ENCODE assay signal across 11 cellular contexts in genomic region chr3:115321396-115321795, GRCh38.
DNase-seq lines count a peak whose midpoint lies in the region; ATAC-seq and TF ChIP-seq lines count a peak whose summit lies in the region.
"Had no signal": no experiment of that assay in that cellular context is flagged by ENCODE, and none has a peak within 500 bp of the region (broad histone marks: within the 10 kb centered on the region; RNA-seq: fewer than 3 reads in every experiment).

No MANE protein-coding gene starts in this region.

- peaks cover 63% of the 10 kb centered on the region for H3K4me1 Mint-ChIP-seq in WTC11
- H3K4me1 Mint-ChIP-seq: brain had no signal

- POLR2A ChIA-PET in WTC11 (lab: Charles Lee) = interaction anchor here (0.6 kb wide), 1 partner anchor 462 kb away, joined by 3 read pairs; no protein-coding TSS in a partner anchor

- no peak overlapping the region for H3K56ac ChIP-seq in mesendoderm (ENCODE audit: low read length)

- H3K27me3 ChIP-seq in mesendoderm (ENCODE audit: insufficient read depth, low read length, poor library complexity) (no peaks in the 10 kb centered on the region), sigmoid colon (no peaks in the 10 kb centered on the region)

- H3K9me3 ChIP-seq in sigmoid colon = no peaks in the 10 kb centered on the region

- H3K4me2 ChIP-seq in mesendoderm (ENCODE audit: low read length) = no peak overlapping the region

- H4K8ac ChIP-seq in mesendoderm (ENCODE audit: low read depth, low read length) = no peak overlapping the region

- H3K9ac ChIP-seq in mesendoderm (ENCODE audit: low read length) = no peak overlapping the region

- H3K4me3 ChIP-seq in mesendoderm (ENCODE audit: low read length) (no peak overlapping the region), sigmoid colon (no peak overlapping the region)

- H3K4me1 ChIP-seq in mesendoderm (ENCODE audit: control insufficient read depth, low read depth, low read length) = peaks cover 3% of the 10 kb centered on the region
- no peaks in the 10 kb centered on the region for H3K4me1 ChIP-seq in sigmoid colon

- H3K27ac ChIP-seq in mesendoderm (ENCODE audit: low read depth, low read length) (no peak overlapping the region), sigmoid colon (no peak overlapping the region)

- no peak for TF ChIP-seq EP300 in sigmoid colon (IDR thresholded peaks at IDR 0.05)

- no peak overlapping the region for H3K4ac ChIP-seq in mesendoderm (ENCODE audit: low read depth, low read length)

- no peak overlapping the region for H4K5ac ChIP-seq in mesendoderm (ENCODE audit: low read length)

- no peak overlapping the region for H3K18ac ChIP-seq in mesendoderm (ENCODE audit: low read length)

- H3K9me3 Mint-ChIP-seq in WTC11 = peaks cover 4% of the 10 kb centered on the region

- WGBS in mesendoderm (ENCODE audit: extremely low coverage, insufficient coverage, low lambda C conversion rate) = no CpG with 5 or more reads among the region's 3 CpGs
- WGBS in sigmoid colon, 2 donors = 63 to 76% methylated on average over 3 of the region's 3 CpGs

- H3K4me3 Mint-ChIP-seq in WTC11 = no peak overlapping the region
- H3K4me3 Mint-ChIP-seq: brain had no signal

- no peak overlapping the region for H3K23ac ChIP-seq in mesendoderm (ENCODE audit: low read length)

- H2AK5ac ChIP-seq in mesendoderm (ENCODE audit: low read length) = no peak overlapping the region

- peak overlapping the region; percentile 10 for H2BK5ac ChIP-seq in mesendoderm (ENCODE audit: low read length)

- H2BK15ac ChIP-seq in mesendoderm (replicated peaks; ENCODE audit: low read depth) = no peak overlapping the region

- H3K27me3 Mint-ChIP-seq in WTC11 (ENCODE audit: low read depth) = no peaks in the 10 kb centered on the region; the same call in 1 of the 2 replicates
- H3K27me3 Mint-ChIP-seq: brain had no signal

- DNase-seq in EL (peak; percentile 58), WTC11 (ENCODE audit: low spot score) (no peak), mesendoderm (peak; percentile 49), NCI-H774 (lab: John Stamatoyannopoulos, UW) (no peak), sciatic nerve (ENCODE audit: low spot score) (no peak), sigmoid colon (no peak)
- no peak for DNase-seq in activated CD8-positive, alpha-beta memory T cell treated with anti-CD3 and anti-CD28 coated beads, Interleukin-2, amount 50 U/mL, for 48 hours
- DNase-seq: NCI-H524 treated with DMSO at 0.1 percent for 48 hours, small intestine had no signal

- H3K79me1 ChIP-seq in mesendoderm (ENCODE audit: low read length) = no peaks in the 10 kb centered on the region

- H3K36me3 ChIP-seq in mesendoderm (ENCODE audit: control insufficient read depth, insufficient read depth, low read length) (no peaks in the 10 kb centered on the region), sigmoid colon (no peaks in the 10 kb centered on the region)

- H3K79me2 ChIP-seq in mesendoderm (ENCODE audit: control insufficient read depth, insufficient read depth, low read length) = no peaks in the 10 kb centered on the region

- H2BK120ac ChIP-seq in mesendoderm (ENCODE audit: low read depth, low read length) = no peak overlapping the region

- no peak for TF ChIP-seq POLR2A in sigmoid colon (IDR thresholded peaks at IDR 0.05)

- TF ChIP-seq CTCF in WTC11 (IDR thresholded peaks at IDR 0.05) = no peak
- no peak for TF ChIP-seq CTCF in sigmoid colon (IDR thresholded peaks at IDR 0.05)

- no peak overlapping the region for H3K27ac Mint-ChIP-seq in WTC11
- H3K27ac Mint-ChIP-seq: brain had no signal

- CTCF ChIA-PET in WTC11 (lab: Charles Lee) = no interaction called here

- ATAC-seq in HG03520 (IDR thresholded peaks at IDR 0.05; ENCODE audit: unreplicated experiment) (peak; percentile 78), WTC11 (peak; percentile 43; the same call in 1 of the 2 replicates), sciatic nerve (no peak)

- intact Hi-C loops in sciatic nerve (cut with DNase I) = no loop called here
- intact Hi-C loops in sigmoid colon (cut with DNase I) = no loop called here

- H3K36me3 Mint-ChIP-seq in WTC11 = peaks cover 7% of the 10 kb centered on the region
- H3K36me3 Mint-ChIP-seq: brain had no signal

TF ChIP-seq in WTC11, 78 proteins besides CTCF, POLR2A, EP300 and RAD21:
- TF ChIP-seq USF1 (CRISPR knock-in tag; IDR thresholded peaks at IDR 0.05) (no peak), ATF3 (CRISPR knock-in tag; conservative IDR thresholded peaks at IDR 0.05) (no peak), GRHL2 (CRISPR knock-in tag; IDR thresholded peaks at IDR 0.05; ENCODE audit: insufficient replicate concordance, severe bottlenecking) (no peak), ESRRA (CRISPR knock-in tag; IDR thresholded peaks at IDR 0.05; ENCODE audit: borderline replicate concordance) (no peak), USF2 (CRISPR knock-in tag; IDR thresholded peaks at IDR 0.05) (no peak), SMAD4 (CRISPR knock-in tag; IDR thresholded peaks at IDR 0.05) (no peak), FOXJ3 (CRISPR knock-in tag; IDR thresholded peaks at IDR 0.05; ENCODE audit: borderline replicate concordance) (no peak), CREM (CRISPR knock-in tag; IDR thresholded peaks at IDR 0.05) (no peak), IRF1 (CRISPR knock-in tag; IDR thresholded peaks at IDR 0.05) (no peak), EMX1 (CRISPR knock-in tag; IDR thresholded peaks at IDR 0.05) (no peak), GTF2I (CRISPR knock-in tag; conservative IDR thresholded peaks at IDR 0.05) (no peak), ZBTB21 (CRISPR knock-in tag; IDR thresholded peaks at IDR 0.05; ENCODE audit: borderline replicate concordance) (no peak), SMAD3 (CRISPR knock-in tag; IDR thresholded peaks at IDR 0.05; ENCODE audit: borderline replicate concordance) (no peak), ZNF671 (CRISPR knock-in tag; IDR thresholded peaks at IDR 0.05) (no peak), JAZF1 (CRISPR knock-in tag; IDR thresholded peaks at IDR 0.05) (no peak), ZSCAN18 (CRISPR knock-in tag; IDR thresholded peaks at IDR 0.05) (no peak), NFE2L1 (CRISPR knock-in tag; IDR thresholded peaks at IDR 0.05) (no peak), PRRX2 (CRISPR knock-in tag; IDR thresholded peaks at IDR 0.05) (no peak)

Comparison
In these comparisons a context has a peak if more than half of its experiments do, and no peak if none do; other contexts are left out.
1. DNase-seq: peak in EL (single experiment) and mesendoderm (single experiment); none in WTC11 (single experiment), NCI-H774 (single experiment), activated CD8-positive, alpha-beta memory T cell treated with anti-CD3 and anti-CD28 coated beads, Interleukin-2, amount 50 U/mL, for 48 hours (single experiment), sciatic nerve (single experiment) and sigmoid colon (single experiment).